In the genomic region with DNA sequence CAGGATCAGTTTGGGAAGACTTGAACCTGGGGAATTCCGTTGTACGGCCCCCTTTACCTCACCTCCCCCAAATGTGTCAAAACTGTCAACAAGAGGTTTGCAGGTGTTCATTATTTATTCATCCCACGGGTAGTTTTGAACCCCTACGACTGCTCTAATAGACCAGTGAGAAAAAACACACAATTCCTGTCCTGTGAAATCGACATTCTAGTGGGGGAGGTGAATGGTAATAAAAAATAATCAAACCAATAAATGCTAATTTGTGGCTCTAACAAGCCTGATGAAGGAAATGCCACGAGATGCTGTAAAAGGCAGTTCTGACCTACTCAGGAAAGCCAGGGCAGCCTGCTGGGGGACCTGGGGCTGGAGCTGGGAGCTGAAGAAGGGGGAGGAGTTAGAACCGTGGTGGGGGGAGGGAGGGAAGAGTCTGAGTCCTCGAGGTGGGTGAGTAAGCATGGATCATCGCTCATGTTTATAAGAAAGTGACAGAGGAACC, we compare ENCODE assay signal across 9 cellular contexts. TPM values are rescaled to one million over a fixed set of nuclear protein-coding genes. Genes with fewer than 3 reads are reported as not detected.
DNase-seq lines count a peak whose midpoint lies in the region; ATAC-seq and TF ChIP-seq lines count a peak whose summit lies in the region.
"Had no signal": no experiment of that assay in that cellular context is flagged by ENCODE, and none has a peak within 500 bp of the region (broad histone marks: within the 10 kb centered on the region; RNA-seq: fewer than 3 reads in every experiment).

No MANE protein-coding gene starts in this region.

- H3K9me3 ChIP-seq in fibroblast of lung (ENCODE audit: control insufficient read depth, insufficient read depth, low read depth, low read length) (no peaks in the 10 kb centered on the region), psoas muscle (no peaks in the 10 kb centered on the region)

- DNase-seq in GM12864 (ENCODE audit: low read depth) (no peak), RWPE1 (ENCODE audit: low spot score) (no peak), fibroblast of lung (ENCODE audit: low read depth in 2 of 2) (no peak), psoas muscle (no peak), GM19240 (ENCODE audit: insufficient read length, low spot score) (no peak), superior temporal gyrus (ENCODE audit: extremely low spot score) (no peak), posterior vena cava (ENCODE audit: low spot score) (no peak)

- H2AFZ ChIP-seq in fibroblast of lung (ENCODE audit: low read length) = no peak overlapping the region

- peak overlapping the region; percentile 52 for H3K9ac ChIP-seq in fibroblast of lung (ENCODE audit: insufficient read depth, low read length)

- TF ChIP-seq CTCF in GM12864 (IDR thresholded peaks at IDR 0.05; ENCODE audit: low read depth, low read length, missing control alignments) = no peak
- TF ChIP-seq CTCF in RWPE1 (conservative IDR thresholded peaks at IDR 0.05; ENCODE audit: low read depth) = no peak
- TF ChIP-seq CTCF in fibroblast of lung (conservative IDR thresholded peaks at IDR 0.05 in 1 of 2, IDR thresholded peaks at IDR 0.05 in 1 of 2; ENCODE audit: low read depth in 1 of 2, low read length in 2 of 2) = no peak
- no peak for TF ChIP-seq CTCF in psoas muscle (IDR thresholded peaks at IDR 0.05)

- peaks cover 23% of the 10 kb centered on the region for H3K36me3 ChIP-seq in fibroblast of lung (ENCODE audit: control insufficient read depth, insufficient read depth, low read length)
- H3K36me3 ChIP-seq in psoas muscle (ENCODE audit: insufficient read depth in 1 of 2, low read depth in 1 of 2) = peaks cover 0 to 37% of the 10 kb centered on the region in 2 donors

- WGBS in psoas muscle, 3 donors = 11 to 15% (median 14%) methylated on average over 9 of the region's 9 CpGs

- ATAC-seq in psoas muscle (peak in 1 of 4 donors; percentile 72), HG02884 (IDR thresholded peaks at IDR 0.05; ENCODE audit: unreplicated experiment) (no peak)

- H3K4me2 ChIP-seq in fibroblast of lung (ENCODE audit: extremely low read depth, insufficient read depth, low read length) = peak overlapping the region; percentile 75

- H3K27me3 ChIP-seq in fibroblast of lung (ENCODE audit: control insufficient read depth, insufficient read depth, low read length) (no peaks in the 10 kb centered on the region), psoas muscle (ENCODE audit: insufficient read depth in 3 of 3, low read length in 2 of 3) (no peaks in the 10 kb centered on the region)

- H3K4me1 ChIP-seq in fibroblast of lung (ENCODE audit: control insufficient read depth, extremely low read depth, insufficient read depth, low read length) (peaks cover 29% of the 10 kb centered on the region), psoas muscle (peaks cover 30% of the 10 kb centered on the region)

- CTCF ChIA-PET in RWPE1 (lab: Yijun Ruan, JAX) = interaction anchor here (0.6 to 6.4 kb wide), 7 partner anchors 10 to 280 kb away, joined by 3 to 62 read pairs (median 6); a partner anchor contains a TSS

- peaks cover 8% of the 10 kb centered on the region for H3K79me2 ChIP-seq in fibroblast of lung (ENCODE audit: control insufficient read depth, insufficient read depth, low read length)

- POLR2A ChIA-PET in RWPE1 (lab: Yijun Ruan, JAX; ENCODE audit: low non-redundant PET) = interaction anchor here (0.6 to 3.1 kb wide), 8 partner anchors 8 to 115 kb away, joined by 3 to 12 read pairs (median 6); a partner anchor contains a TSS

- H3K4me3 ChIP-seq in GM12864 (ENCODE audit: low read depth, low read length) (peak overlapping the region; percentile 60), fibroblast of lung (replicated peaks in 1 of 4; ENCODE audit: control extremely low read depth in 1 of 4, insufficient read depth in 1 of 4, low read depth in 3 of 4, low read length in 4 of 4) (peak overlapping the region in 3 of 4 experiments; percentile 27 to 37 (median 30)), psoas muscle (peak overlapping the region; percentile 92)

- H3K27ac ChIP-seq in RWPE1 (peak overlapping the region; percentile 94), fibroblast of lung (ENCODE audit: insufficient read depth, low read length) (peak overlapping the region; percentile 91), psoas muscle (peak overlapping the region; percentile 98)

- no peaks in the 10 kb centered on the region for H4K20me1 ChIP-seq in fibroblast of lung (ENCODE audit: control insufficient read depth, extremely low read depth, insufficient read depth, low read length)

- intact Hi-C loops in psoas muscle (cut with DNase I) (loop anchor here in 1 of 2 donors (1.0 kb wide), 1 partner anchor 16 kb away; no protein-coding TSS in a partner anchor), posterior vena cava (cut with DNase I) (loop anchor here in 1 of 2 donors (2.0 kb wide), 1 partner anchor 16 kb away; no protein-coding TSS in a partner anchor)

RNA-seq across cellular contexts. Expression of a gene that starts 0.5 kb away (rescaled TPM):
- 55.2 and 81.3 TPM in 2 replicates for total RNA-seq in fibroblast of lung
- 24.9 and 29.8 TPM in 2 replicates for polyA plus RNA-seq in fibroblast of lung
- polyA plus RNA-seq in fibroblast of lung (2012) = 41.3 and 41.7 TPM in 2 replicates
- polyA minus RNA-seq in fibroblast of lung (ENCODE audit: low replicate concordance) = 72.4 and 88.4 TPM in 2 replicates
- 100 to 1,000 TPM in 3 of 4 donors, 10 to 100 TPM in 1; 93.1 to 173 (median 117) TPM for total RNA-seq in psoas muscle
- polyA plus RNA-seq in psoas muscle = 100 to 1,000 TPM in 2 of 3 donors, 10 to 100 TPM in 1; 99.6 to 204 (median 100) TPM
- total RNA-seq in posterior vena cava = 10 to 100 TPM; 42.0 to 45.7 TPM

RNA-seq across cellular contexts. Expression of a gene that starts 25.0 kb away (rescaled TPM):
- total RNA-seq in fibroblast of lung (5.6 and 7.7 TPM in 2 replicates), psoas muscle (100 to 1,000 TPM; 522 to 707 (median 613) TPM), posterior vena cava (10 to 100 TPM; 25.6 to 25.9 TPM)
- polyA plus RNA-seq in fibroblast of lung (14.7 and 34.2 TPM in 2 replicates), psoas muscle (100 to 1,000 TPM; 291 to 618 (median 508) TPM)
- 9.0 and 21.6 TPM in 2 replicates for polyA plus RNA-seq in fibroblast of lung (2012)
- 32.2 and 48.9 TPM in 2 replicates for polyA minus RNA-seq in fibroblast of lung (ENCODE audit: low replicate concordance)

RNA-seq across cellular contexts. Expression of a gene that starts 25.7 kb away (rescaled TPM):
- total RNA-seq in fibroblast of lung (not detected in 2 replicates), psoas muscle (not detected), posterior vena cava (not detected)
- polyA plus RNA-seq in fibroblast of lung (not detected in 2 replicates), psoas muscle (under 1 TPM in 1 of 3 donors, not detected in 2; 0.06 TPM)
- polyA plus RNA-seq in fibroblast of lung (2012) = not detected in 2 replicates
- polyA minus RNA-seq in fibroblast of lung (ENCODE audit: low replicate concordance) = not detected in 2 replicates
- total RNA-seq: pulmonary artery endothelial cell had no signal

RNA-seq across cellular contexts. Expression of a gene that starts 30.5 kb away (rescaled TPM):
- total RNA-seq in fibroblast of lung (3.5 and 10.8 TPM in 2 replicates), psoas muscle (1 to 10 TPM in 1 of 4 donors, under 1 TPM in 1, not detected in 2; 0.91 to 1.1 TPM), posterior vena cava (not detected)
- polyA plus RNA-seq in fibroblast of lung (0.28 and 0.55 TPM in 2 replicates), psoas muscle (under 1 TPM; 0.03 to 0.17 (median 0.04) TPM)
- 1.3 and 1.4 TPM in 2 replicates for polyA plus RNA-seq in fibroblast of lung (2012)
- polyA minus RNA-seq in fibroblast of lung (ENCODE audit: low replicate concordance) = 0.93 and 0.94 TPM in 2 replicates
- total RNA-seq: pulmonary artery endothelial cell had no signal

RNA-seq across cellular contexts. Expression of a gene that starts 33.4 kb away (rescaled TPM):
- total RNA-seq in fibroblast of lung (26.7 and 30.7 TPM in 2 replicates), psoas muscle (10 to 100 TPM; 11.6 to 16.7 (median 14.3) TPM), posterior vena cava (10 to 100 TPM; 15.8 to 16.5 TPM)
- polyA plus RNA-seq in fibroblast of lung (35.7 and 42.8 TPM in 2 replicates), psoas muscle (10 to 100 TPM; 15.8 to 38.5 (median 29.7) TPM)
- polyA plus RNA-seq in fibroblast of lung (2012) = 32.5 and 40.0 TPM in 2 replicates
- 63.1 and 132 TPM in 2 replicates for polyA minus RNA-seq in fibroblast of lung (ENCODE audit: low replicate concordance)

Comparison
In these comparisons a context has a peak if more than half of its experiments do, and no peak if none do; other contexts are left out.
1. H3K4me3 ChIP-seq: peak in every context shown above with its lines; median percentile 92 in psoas muscle; 60 in GM12864; 30 in fibroblast of lung.
2. RNA of a gene that starts 25.0 kb away (total RNA-seq): 522 to 707 TPM in psoas muscle; 25.6 to 25.9 TPM in posterior vena cava and 5.6 to 7.7 TPM in fibroblast of lung; every median in the first group is over 10 times any median in the second.
3. Peak in every context shown above with its lines, with median percentiles within 50 percentile points of each other: H3K27ac ChIP-seq.